Comparison of ENCODE assay signal across 1 cellular context in genomic region chr13:51920786-51921185, GRCh38.
TF ChIP-seq lines count a peak whose summit lies in the region.

No MANE protein-coding gene starts in this region.

TF ChIP-seq in H1, 55 proteins besides CTCF, POLR2A, EP300 and RAD21:
- TF ChIP-seq RXRA (IDR thresholded peaks at IDR 0.05; ENCODE audit: insufficient read depth, low read depth, low read length): no peak
- TF ChIP-seq TEAD4 (IDR thresholded peaks at IDR 0.05; ENCODE audit: low read depth, low read length): no peak
- no peak for TF ChIP-seq JUND (IDR thresholded peaks at IDR 0.05; ENCODE audit: low read length)
- no peak for TF ChIP-seq ZNF274 (IDR thresholded peaks at IDR 0.05; ENCODE audit: borderline replicate concordance, extremely low read depth, low read length)
- TF ChIP-seq NANOG (IDR thresholded peaks at IDR 0.05; ENCODE audit: insufficient read depth, low read depth, low read length, poor library complexity, severe bottlenecking): no peak
- no peak for TF ChIP-seq TCF12 (IDR thresholded peaks at IDR 0.05; ENCODE audit: low read depth, low read length)
- no peak for TF ChIP-seq RNF2 (IDR thresholded peaks at IDR 0.05; ENCODE audit: borderline replicate concordance, low read depth, low read length, missing control alignments, poor library complexity, severe bottlenecking)
- TF ChIP-seq EZH2 (IDR thresholded peaks at IDR 0.05; ENCODE audit: low read depth, low read length, severe bottlenecking): no peak
- no peak for TF ChIP-seq POLR2AphosphoS5 (IDR thresholded peaks at IDR 0.05; ENCODE audit: low read depth, low read length)
- no peak for TF ChIP-seq GABPA (IDR thresholded peaks at IDR 0.05; ENCODE audit: borderline replicate concordance, insufficient read depth, low read length)
- TF ChIP-seq ATF2 (IDR thresholded peaks at IDR 0.05; ENCODE audit: low read length): no peak
- TF ChIP-seq TBP (IDR thresholded peaks at IDR 0.05; ENCODE audit: low read depth, low read length): no peak
- no peak for TF ChIP-seq RFX5 (IDR thresholded peaks at IDR 0.05; ENCODE audit: borderline replicate concordance, low read depth, low read length)
- TF ChIP-seq GTF2F1 (IDR thresholded peaks at IDR 0.05; ENCODE audit: borderline replicate concordance, low read depth, low read length): no peak
- no peak for TF ChIP-seq FOSL1 (IDR thresholded peaks at IDR 0.05; ENCODE audit: insufficient read depth, low read depth, low read length)
- TF ChIP-seq SIX5 (IDR thresholded peaks at IDR 0.05; ENCODE audit: low read depth, low read length): no peak
- TF ChIP-seq CBX5 (IDR thresholded peaks at IDR 0.05; ENCODE audit: low read depth, low read length): no peak
- TF ChIP-seq MAX (IDR thresholded peaks at IDR 0.05): no peak
